In the genomic region with DNA sequence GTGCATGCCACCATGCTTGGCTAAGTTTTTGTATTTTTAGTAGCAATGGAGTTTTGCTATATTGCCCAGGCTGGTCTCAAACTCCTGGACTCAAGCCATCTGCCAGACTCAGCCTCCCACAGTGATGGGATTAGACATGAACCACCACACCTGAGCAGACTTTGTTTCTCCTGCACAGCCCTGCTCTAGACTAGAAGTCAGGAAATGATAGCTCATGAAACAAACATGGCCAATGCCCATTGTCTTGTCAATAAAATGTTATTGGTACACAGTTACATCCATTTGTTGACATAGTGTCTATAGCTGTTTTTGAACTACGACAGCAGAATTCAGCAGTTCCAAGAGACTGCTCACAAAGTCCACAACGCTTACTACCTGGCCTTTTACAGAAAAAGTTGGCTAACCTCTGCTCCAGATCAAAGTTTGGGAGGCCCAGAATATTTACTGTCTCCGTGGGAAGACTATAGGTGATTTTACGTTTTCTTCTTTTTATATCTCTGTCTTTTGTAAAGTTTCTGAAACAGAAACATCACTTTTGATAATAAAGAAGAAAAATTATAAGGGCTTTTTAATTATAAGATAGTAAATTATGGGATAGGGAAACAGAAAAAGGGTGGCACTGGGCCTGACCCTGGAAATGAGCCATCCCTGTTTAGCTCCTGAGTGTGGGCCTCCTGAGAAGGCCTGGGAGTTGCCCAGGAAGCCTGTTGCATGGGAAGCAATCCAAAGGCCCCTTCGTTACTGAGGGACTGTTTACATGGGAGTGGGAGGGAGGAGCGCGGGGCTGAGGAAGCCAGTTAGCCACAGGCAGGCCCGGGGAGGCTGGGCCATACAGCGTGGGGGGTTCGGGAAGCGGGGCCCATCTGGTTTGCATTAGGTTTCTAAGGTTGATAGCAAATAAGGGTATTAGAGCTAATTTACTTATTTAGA, we compare ENCODE assay signal across 25 cellular contexts.
DNase-seq lines count a peak whose midpoint lies in the region; ATAC-seq and TF ChIP-seq lines count a peak whose summit lies in the region.
"Had no signal": no experiment of that assay in that cellular context is flagged by ENCODE, and none has a peak within 500 bp of the region (broad histone marks: within the 10 kb centered on the region; RNA-seq: fewer than 3 reads in every experiment).

No MANE protein-coding gene starts in this region.

- H3K4me1 ChIP-seq in fibroblast of lung (ENCODE audit: control insufficient read depth, extremely low read depth, insufficient read depth, low read length) = no peaks in the 10 kb centered on the region
- H3K4me1 ChIP-seq: colonic mucosa, left ventricle myocardium inferior had no signal

- H3K9me3 Mint-ChIP-seq in mesothelial cell of epicardium = peaks cover 10% of the 10 kb centered on the region
- peaks cover 5% of the 10 kb centered on the region for H3K9me3 Mint-ChIP-seq in activated T-helper 17 cell treated with anti-CD3 and anti-CD28 coated beads, Interleukin-2, amount 50 U/mL, for 72 hours
- H3K9me3 Mint-ChIP-seq: effector memory CD8-positive, alpha-beta T cell; neural crest cell; stimulated activated effector memory CD8-positive, alpha-beta T cell treated with anti-CD3 and anti-CD28 coated beads, Interleukin-12 subunit alpha, Interleukin-12 subunit beta, amount 100 ng/mL, for 72 hours had no signal

- H2AFZ ChIP-seq in fibroblast of lung (ENCODE audit: low read length) = no peak overlapping the region

- H3K4me3 ChIP-seq in fibroblast of lung (replicated peaks in 1 of 4; ENCODE audit: control extremely low read depth in 1 of 4, insufficient read depth in 1 of 4, low read depth in 3 of 4, low read length in 4 of 4) = no peak overlapping the region
- H3K4me3 ChIP-seq: colonic mucosa, esophagus squamous epithelium, left ventricle myocardium inferior had no signal

- DNase-seq in activated effector memory CD4-positive, alpha-beta T cell treated with anti-CD3 and anti-CD28 coated beads, Interleukin-2, amount 50 U/mL, for 16 hours = peak; percentile 38
- DNase-seq in activated effector memory CD4-positive, alpha-beta T cell treated with Interleukin-2 at 50 U/mL for 16 hours = no peak
- peak; percentile 20 to 59 for DNase-seq in fibroblast of lung (ENCODE audit: low read depth in 2 of 2)
- DNase-seq in mesothelial cell of epicardium (ENCODE audit: low spot score in 2 of 2, unreplicated experiment in 2 of 2) = peak; percentile 51 to 75
- DNase-seq in stimulated activated CD4-positive, alpha-beta T cell treated with anti-CD3 and anti-CD28 coated beads, Interleukin-4, amount 100 ng/mL, for 1 hour = no peak
- no peak for DNase-seq in amygdala (lab: John Stamatoyannopoulos, UW)
- DNase-seq: activated CD4-positive, alpha-beta T cell treated with anti-CD3 and anti-CD28 coated beads, Interleukin-2, amount 50 U/mL, for 1 hour; activated naive CD4-positive, alpha-beta T cell; colonic mucosa; effector memory CD8-positive, alpha-beta T cell; esophagus squamous epithelium; H7; KBM-7; left ventricle myocardium inferior; NCI-H2171; NCI-H524 treated with DMSO at 0.1 percent for 48 hours; RPMI8226; T-helper 9 cell had no signal

- no peaks in the 10 kb centered on the region for H3K79me2 ChIP-seq in fibroblast of lung (ENCODE audit: control insufficient read depth, insufficient read depth, low read length)

- H3K36me3 ChIP-seq in fibroblast of lung (ENCODE audit: control insufficient read depth, insufficient read depth, low read length) = no peaks in the 10 kb centered on the region
- H3K36me3 ChIP-seq: colonic mucosa, esophagus squamous epithelium, left ventricle myocardium inferior had no signal

- no peak overlapping the region for H3K27ac ChIP-seq in fibroblast of lung (ENCODE audit: insufficient read depth, low read length)
- H3K27ac ChIP-seq: colonic mucosa, left ventricle myocardium inferior had no signal

- ATAC-seq in HG03175 (IDR thresholded peaks at IDR 0.05; ENCODE audit: unreplicated experiment) = no peak
- ATAC-seq in activated T-helper 17 cell treated with anti-CD3 and anti-CD28 coated beads, Interleukin-2, amount 50 U/mL, for 72 hours (replicated peaks) = no peak
- ATAC-seq: effector memory CD8-positive, alpha-beta T cell; SK-N-SH treated with all-trans-retinoic acid at 6 μM for 48 hours; stimulated activated effector memory CD8-positive, alpha-beta T cell treated with anti-CD3 and anti-CD28 coated beads, Interleukin-12 subunit alpha, Interleukin-12 subunit beta, amount 100 ng/mL, for 72 hours had no signal

- H3K4me1 Mint-ChIP-seq in mesothelial cell of epicardium = peaks cover 13% of the 10 kb centered on the region
- peaks cover 5% of the 10 kb centered on the region for H3K4me1 Mint-ChIP-seq in activated T-helper 17 cell treated with anti-CD3 and anti-CD28 coated beads, Interleukin-2, amount 50 U/mL, for 72 hours
- H3K4me1 Mint-ChIP-seq: CD14-positive monocyte; neural crest cell; stimulated activated effector memory CD8-positive, alpha-beta T cell treated with anti-CD3 and anti-CD28 coated beads, Interleukin-12 subunit alpha, Interleukin-12 subunit beta, amount 100 ng/mL, for 72 hours had no signal

- H3K27me3 ChIP-seq in fibroblast of lung (ENCODE audit: control insufficient read depth, insufficient read depth, low read length) = peaks cover 4% of the 10 kb centered on the region
- H3K27me3 ChIP-seq: colonic mucosa had no signal

- peak overlapping the region; percentile 8 for H3K4me2 ChIP-seq in fibroblast of lung (ENCODE audit: extremely low read depth, insufficient read depth, low read length)

- no peak overlapping the region for H3K27ac Mint-ChIP-seq in mesothelial cell of epicardium
- H3K27ac Mint-ChIP-seq in activated T-helper 17 cell treated with anti-CD3 and anti-CD28 coated beads, Interleukin-2, amount 50 U/mL, for 72 hours = no peak overlapping the region
- H3K27ac Mint-ChIP-seq: CD14-positive monocyte; effector memory CD8-positive, alpha-beta T cell; progenitor cell of endocrine pancreas; stimulated activated effector memory CD8-positive, alpha-beta T cell treated with anti-CD3 and anti-CD28 coated beads, Interleukin-12 subunit alpha, Interleukin-12 subunit beta, amount 100 ng/mL, for 72 hours had no signal

- H3K27me3 Mint-ChIP-seq in mesothelial cell of epicardium (ENCODE audit: low read depth) = peaks cover 78% of the 10 kb centered on the region
- peaks cover 12% of the 10 kb centered on the region for H3K27me3 Mint-ChIP-seq in activated T-helper 17 cell treated with anti-CD3 and anti-CD28 coated beads, Interleukin-2, amount 50 U/mL, for 72 hours

- no peaks in the 10 kb centered on the region for H3K9me3 ChIP-seq in fibroblast of lung (ENCODE audit: control insufficient read depth, insufficient read depth, low read depth, low read length)
- H3K9me3 ChIP-seq: colonic mucosa, esophagus squamous epithelium, left ventricle myocardium inferior had no signal

- H3K9ac ChIP-seq in fibroblast of lung (ENCODE audit: insufficient read depth, low read length) = no peak overlapping the region

- TF ChIP-seq CTCF in fibroblast of lung (conservative IDR thresholded peaks at IDR 0.05 in 1 of 2, IDR thresholded peaks at IDR 0.05 in 1 of 2; ENCODE audit: low read depth in 1 of 2, low read length in 2 of 2) = no peak
- TF ChIP-seq CTCF in mesothelial cell of epicardium (IDR thresholded peaks at IDR 0.05; ENCODE audit: unreplicated experiment) = no peak

- H3K36me3 Mint-ChIP-seq in mesothelial cell of epicardium = no peaks in the 10 kb centered on the region
- no peaks in the 10 kb centered on the region for H3K36me3 Mint-ChIP-seq in activated T-helper 17 cell treated with anti-CD3 and anti-CD28 coated beads, Interleukin-2, amount 50 U/mL, for 72 hours (ENCODE audit: low read depth)
- H3K36me3 Mint-ChIP-seq: CD14-positive monocyte; stimulated activated effector memory CD8-positive, alpha-beta T cell treated with anti-CD3 and anti-CD28 coated beads, Interleukin-12 subunit alpha, Interleukin-12 subunit beta, amount 100 ng/mL, for 72 hours had no signal

- H3K4me3 Mint-ChIP-seq in mesothelial cell of epicardium = no peak overlapping the region
- no peak overlapping the region for H3K4me3 Mint-ChIP-seq in activated T-helper 17 cell treated with anti-CD3 and anti-CD28 coated beads, Interleukin-2, amount 50 U/mL, for 72 hours
- H3K4me3 Mint-ChIP-seq: CD14-positive monocyte; effector memory CD8-positive, alpha-beta T cell; neural crest cell; stimulated activated effector memory CD8-positive, alpha-beta T cell treated with anti-CD3 and anti-CD28 coated beads, Interleukin-12 subunit alpha, Interleukin-12 subunit beta, amount 100 ng/mL, for 72 hours had no signal

- H4K20me1 ChIP-seq in fibroblast of lung (ENCODE audit: control insufficient read depth, extremely low read depth, insufficient read depth, low read length) = no peaks in the 10 kb centered on the region

Comparison
In these comparisons a context has a peak if more than half of its experiments do, and no peak if none do; other contexts are left out.
1. DNase-seq: peak in activated effector memory CD4-positive, alpha-beta T cell treated with anti-CD3 and anti-CD28 coated beads, Interleukin-2, amount 50 U/mL, for 16 hours (single experiment), fibroblast of lung (2 of 2) and mesothelial cell of epicardium (2 of 2); none in activated effector memory CD4-positive, alpha-beta T cell treated with Interleukin-2 at 50 U/mL for 16 hours (single experiment), stimulated activated CD4-positive, alpha-beta T cell treated with anti-CD3 and anti-CD28 coated beads, Interleukin-4, amount 100 ng/mL, for 1 hour (single experiment) and amygdala (0 of 56).